In the genomic region with DNA sequence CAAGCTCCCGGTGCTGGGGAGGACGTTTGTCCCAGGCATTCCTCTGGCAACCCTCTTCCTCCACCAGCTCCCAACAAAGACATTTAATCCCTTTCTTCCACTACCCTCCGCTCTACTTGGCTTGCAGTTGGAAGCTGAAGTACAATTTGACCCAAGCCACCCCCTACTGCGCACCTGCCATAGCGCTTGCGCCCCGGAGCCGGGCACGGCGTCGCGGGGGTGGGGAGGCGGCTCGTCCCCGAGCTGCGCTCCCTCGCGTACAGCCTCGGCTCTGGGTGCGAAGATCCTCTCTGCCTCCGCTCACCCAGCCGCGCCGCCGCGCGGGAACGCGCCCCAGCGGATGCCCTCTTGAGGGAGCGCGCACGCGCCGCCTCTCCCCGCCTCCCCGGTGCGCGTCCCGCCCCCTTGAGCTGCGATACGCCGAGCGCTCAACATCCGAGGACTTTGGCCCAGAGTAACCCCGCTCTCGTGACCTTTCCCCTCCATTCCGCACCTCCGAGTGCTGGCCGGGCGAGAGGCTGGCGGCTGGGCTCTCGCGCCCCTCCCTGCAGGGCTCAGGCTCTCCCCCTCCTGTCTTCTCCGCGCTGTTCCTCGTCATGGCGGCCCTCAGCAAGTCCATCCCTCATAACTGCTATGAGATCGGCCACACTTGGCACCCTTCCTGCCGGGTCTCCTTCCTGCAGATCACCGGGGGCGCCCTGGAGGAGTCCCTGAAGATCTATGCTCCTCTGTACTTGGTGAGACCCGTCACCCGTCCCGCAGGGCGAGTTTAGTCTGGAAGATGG, we compare ENCODE assay signal across 8 cellular contexts. TPM values are rescaled to one million over a fixed set of nuclear protein-coding genes. Genes with fewer than 3 reads are reported as not detected.
DNase-seq lines count a peak whose midpoint lies in the region; ATAC-seq, FAIRE-seq and TF ChIP-seq lines count a peak whose summit lies in the region.

A gene (plus strand): TSS at position 485 of the 785 bp plus-strand sequence. CDS start 112 bp downstream, at position 597.

- H2AFZ ChIP-seq in OCI-LY3 (ENCODE audit: low read depth, low read length) (peak within 1 kb of the TSS; percentile 85), endothelial cell of umbilical vein (ENCODE audit: low read depth, low read length) (peak within 1 kb of the TSS; percentile 80)

- H3K9me3 ChIP-seq in OCI-LY3 (ENCODE audit: insufficient read depth, low read length) (no peaks in the 10 kb centered on the region), endothelial cell of umbilical vein (replicated peaks; ENCODE audit: control insufficient read depth, insufficient read depth, low read length) (no peaks in the 10 kb centered on the region)

- peak; percentile 93 for TF ChIP-seq POLR2A in endothelial cell of umbilical vein (IDR thresholded peaks at IDR 0.05; ENCODE audit: low read depth, low read length)

- intact Hi-C loops in endothelial cell of umbilical vein (cut with micrococcal nuclease) = loop anchor here (1.0 to 5.0 kb wide), 7 partner anchors 19 to 243 kb away; no protein-coding TSS in a partner anchor

- POLR2A ChIA-PET in endothelial cell of umbilical vein (lab: Charles Lee) = no interaction called here

- no peaks in the 10 kb centered on the region for H3K9me1 ChIP-seq in endothelial cell of umbilical vein (replicated peaks; ENCODE audit: control insufficient read depth, extremely low read depth, insufficient read depth, low read length)

- peak within 1 kb of the TSS; percentile 60 for H3K27ac ChIP-seq in OCI-LY3 (ENCODE audit: low read length)
- H3K27ac ChIP-seq in endothelial cell of umbilical vein (ENCODE audit: insufficient read depth, low read depth, low read length) = peak within 1 kb of the TSS; percentile 1

- H4K20me1 ChIP-seq in OCI-LY3 (ENCODE audit: insufficient read depth, low read length) = peaks cover 7% of the 10 kb centered on the region
- no peaks in the 10 kb centered on the region for H4K20me1 ChIP-seq in endothelial cell of umbilical vein (replicated peaks; ENCODE audit: control insufficient read depth, extremely low read depth, insufficient read depth, low read length)

- H3K4me1 ChIP-seq in OCI-LY3 (ENCODE audit: low read length) (peaks cover 21% of the 10 kb centered on the region), endothelial cell of umbilical vein (ENCODE audit: control insufficient read depth, extremely low read depth, insufficient read depth, low read length) (peaks cover 12% of the 10 kb centered on the region)

- peak; percentile 86 for FAIRE-seq in endothelial cell of umbilical vein (lab: Jason Lieb, UNC)

- H3K9ac ChIP-seq in OCI-LY3 (ENCODE audit: low read length) (peak within 1 kb of the TSS; percentile 94), endothelial cell of umbilical vein (replicated peaks; ENCODE audit: extremely low read depth, insufficient read depth, low read length) (peak within 1 kb of the TSS; percentile 54)

- dilution Hi-C loops in endothelial cell of umbilical vein (cut with MboI; ENCODE audit: extremely low pct_ligation_motif_present, low sequenced_read_pairs) = no loop called here

- peak; percentile 80 for DNase-seq in DMS 273 treated with DMSO at 0.1 percent for 48 hours (lab: John Stamatoyannopoulos, UW)
- DNase-seq in HuH-7.5 (ENCODE audit: low spot score) = peak; percentile 87
- peak; percentile 97 for DNase-seq in activated CD8-positive, alpha-beta memory T cell treated with anti-CD3 and anti-CD28 coated beads, Interleukin-2, amount 50 U/mL, for 48 hours
- DNase-seq in endothelial cell of umbilical vein (ENCODE audit: low read depth, low spot score) = peak; percentile 94
- peak; percentile 94 for DNase-seq in midbrain (lab: John Stamatoyannopoulos, UW)
- peak; percentile 93 to 96 for DNase-seq in stimulated activated CD8-positive, alpha-beta memory T cell treated with anti-CD3 and anti-CD28 coated beads, Interleukin-15, amount 100 ng/mL, for 48 hours (ENCODE audit: low read depth in 2 of 2)

- BruUV-seq in endothelial cell of umbilical vein (replicated peaks; lab: Mats Ljungman, UMichigan) = no TSS peak

- peak; percentile 99 for ATAC-seq in GM21528 (IDR thresholded peaks at IDR 0.05; ENCODE audit: low FRiP score, unreplicated experiment)

- H3K79me2 ChIP-seq in OCI-LY3 (ENCODE audit: low read length) (peaks cover 46% of the 10 kb centered on the region), endothelial cell of umbilical vein (ENCODE audit: control insufficient read depth, insufficient read depth, low read length) (peaks cover 27% of the 10 kb centered on the region)

- H3K4me2 ChIP-seq in OCI-LY3 (ENCODE audit: low read length) (peak within 1 kb of the TSS; percentile 82), endothelial cell of umbilical vein (ENCODE audit: insufficient read depth, low read length) (peak within 1 kb of the TSS; percentile 96)

- TF ChIP-seq CTCF in OCI-LY3 (IDR thresholded peaks at IDR 0.05; ENCODE audit: low read depth, low read length) (peak; percentile 23), endothelial cell of umbilical vein (IDR thresholded peaks at IDR 0.05; ENCODE audit: extremely low read depth in 1 of 2, insufficient read depth in 1 of 2, low read depth in 1 of 2, low read length in 2 of 2) (no peak)

- peaks cover 10% of the 10 kb centered on the region for H3K36me3 ChIP-seq in OCI-LY3 (replicated peaks; ENCODE audit: low read depth, low read length)
- H3K36me3 ChIP-seq in endothelial cell of umbilical vein (ENCODE audit: control insufficient read depth in 2 of 2, extremely low read depth in 1 of 2, insufficient read depth in 2 of 2, low read length in 2 of 2) = no peaks in the 10 kb centered on the region

- peak within 1 kb of the TSS; percentile 88 for H3K4me3 ChIP-seq in OCI-LY3 (ENCODE audit: low read length)
- peak within 1 kb of the TSS; percentile 32 to 70 (median 67) for H3K4me3 ChIP-seq in endothelial cell of umbilical vein (replicated peaks in 1 of 3; ENCODE audit: insufficient read depth in 1 of 3, low read depth in 1 of 3, low read length in 3 of 3)

- CTCF ChIA-PET in endothelial cell of umbilical vein (lab: Charles Lee) = interaction anchor here (0.7 to 2.0 kb wide), 8 partner anchors 38 to 384 kb away, joined by 3 to 19 read pairs (median 4); a partner anchor contains a TSS

- H3K27me3 ChIP-seq in OCI-LY3 (ENCODE audit: low read depth, low read length) = 0 out of 2 replicates have a peak, but pooled peaks cover 3% of the 10 kb centered on the region
- H3K27me3 ChIP-seq in endothelial cell of umbilical vein (ENCODE audit: control insufficient read depth in 2 of 2, insufficient read depth in 2 of 2, low read length in 2 of 2) = no peaks in the 10 kb centered on the region

TF ChIP-seq in endothelial cell of umbilical vein, 7 proteins besides CTCF, POLR2A, EP300 and RAD21:
- TF ChIP-seq MYC (IDR thresholded peaks at IDR 0.05; ENCODE audit: low read depth, low read length) (no peak), POLR2AphosphoS5 (IDR thresholded peaks at IDR 0.05; ENCODE audit: insufficient read depth, low read depth, low read length) (peak; percentile 85)

RNA-seq across cellular contexts. Expression of the gene that starts here (rescaled TPM):
- 33.2 and 36.8 TPM in 2 replicates for total RNA-seq in endothelial cell of umbilical vein
- polyA plus RNA-seq in endothelial cell of umbilical vein = 12.3 and 17.9 TPM in 2 replicates
- 6.3 and 6.7 TPM in 2 replicates for polyA plus RNA-seq in endothelial cell of umbilical vein (2011; cell fraction: cytosol; rRNA removed)
- 13.5 and 15.9 TPM in 2 replicates for polyA plus RNA-seq in endothelial cell of umbilical vein (2011; cell fraction: nucleus; rRNA removed)
- 14.2 and 17.6 TPM in 2 replicates for polyA plus RNA-seq in endothelial cell of umbilical vein (2012)
- polyA minus RNA-seq in endothelial cell of umbilical vein = 41.4 and 48.1 TPM in 2 replicates
- 10.9 TPM for polyA minus RNA-seq in endothelial cell of umbilical vein (2011; cell fraction: cytosol; rRNA and poly(A)+ RNA removed)
- polyA minus RNA-seq in endothelial cell of umbilical vein (2011; cell fraction: nucleus; rRNA and poly(A)+ RNA removed) = 56.2 and 65.8 TPM in 2 replicates

Comparison
In these comparisons a context has a peak if more than half of its experiments do, and no peak if none do; other contexts are left out.
1. Peak in every context shown above with its lines: DNase-seq, ATAC-seq, H3K4me3 ChIP-seq and H3K27ac ChIP-seq.